7 cellular contexts compared by ENCODE assay signal in the genomic region with DNA sequence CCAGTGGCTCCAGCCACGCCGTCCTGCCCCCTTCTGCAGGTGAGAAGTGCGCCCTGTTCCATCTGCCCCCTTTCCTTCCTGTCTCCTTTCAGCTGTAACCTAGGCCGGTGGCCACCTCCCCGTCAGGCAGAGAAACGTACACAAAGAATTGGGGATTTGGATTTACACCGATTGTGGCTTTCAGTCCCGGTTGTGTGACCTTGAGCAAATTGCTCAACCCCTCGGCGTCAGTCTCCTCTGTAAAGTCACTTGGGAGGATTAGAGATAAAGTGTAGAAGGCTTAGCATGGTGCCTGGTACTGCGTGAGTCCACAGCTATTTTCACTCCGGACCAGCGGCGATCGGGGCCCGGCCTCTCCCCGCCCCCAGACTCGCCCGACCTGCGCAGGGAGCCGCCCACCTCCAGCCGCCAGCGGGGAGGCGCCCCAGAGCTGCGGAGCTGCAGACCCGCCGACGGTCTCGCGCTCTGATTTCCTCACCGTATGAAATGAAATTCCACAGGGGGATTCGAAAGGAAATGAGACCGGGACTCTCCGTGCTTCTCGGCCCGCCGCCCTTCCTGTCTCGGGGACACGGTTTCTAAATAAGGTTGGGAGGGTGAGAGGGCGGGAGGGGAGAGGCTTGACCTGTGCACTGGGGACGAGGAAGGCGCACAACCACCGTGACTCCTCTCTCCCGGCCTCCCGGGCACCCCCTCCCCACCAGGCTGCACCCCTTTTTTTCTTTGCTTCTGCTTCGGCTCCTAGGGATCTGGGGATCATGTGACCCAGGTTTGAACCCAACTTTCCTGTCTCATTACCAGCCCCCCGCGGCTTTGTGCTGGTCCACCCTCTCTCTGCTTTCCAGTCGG. TPM values are rescaled to one million over a fixed set of nuclear protein-coding genes. Genes with fewer than 3 reads are reported as not detected.
DNase-seq lines count a peak whose midpoint lies in the region; ATAC-seq, FAIRE-seq and TF ChIP-seq lines count a peak whose summit lies in the region.

No MANE protein-coding gene starts in this region.

- H3K36me3 ChIP-seq in GM06990 (ENCODE audit: control insufficient read depth, insufficient read depth, low read length), result no peaks in the 10 kb centered on the region
- H3K36me3 ChIP-seq in PC-9 (ENCODE audit: low read depth), result no peaks in the 10 kb centered on the region
- no peaks in the 10 kb centered on the region for H3K36me3 ChIP-seq in GM12878 (ENCODE audit: control insufficient read depth in 2 of 2, insufficient read depth in 2 of 2, low read length in 1 of 2)
- H3K36me3 ChIP-seq in hepatocyte (replicated peaks; ENCODE audit: insufficient read depth, low read depth), result no peaks in the 10 kb centered on the region

- no peak for TF ChIP-seq EP300 in GM12878 (IDR thresholded peaks at IDR 0.05; ENCODE audit: borderline replicate concordance in 1 of 2, control insufficient read depth in 1 of 2, low read depth in 2 of 2, low read length in 2 of 2)

- TSS peak; percentile 27 for BruUV-seq in PC-9 (replicated peaks; lab: Mats Ljungman, UMichigan)
- BruUV-seq in GM12878 (replicated peaks; lab: Mats Ljungman, UMichigan), result no TSS peak

- H4K20me1 ChIP-seq in PC-9 (ENCODE audit: insufficient read depth) (no peaks in the 10 kb centered on the region), GM12878 (ENCODE audit: control insufficient read depth, insufficient read depth) (no peaks in the 10 kb centered on the region), hepatocyte (ENCODE audit: insufficient read depth, poor library complexity, severe bottlenecking) (peaks cover 5% of the 10 kb centered on the region)

- H3K4me3 ChIP-seq in GM06990 (replicated peaks; ENCODE audit: low read depth, low read length) (peak overlapping the region; percentile 67), PC-9 (peak overlapping the region; percentile 64), GM12878 (peak overlapping the region; percentile 98), hepatocyte (peak overlapping the region; percentile 45)

- H3K9me2 ChIP-seq in PC-9 (ENCODE audit: insufficient read depth) (no peaks in the 10 kb centered on the region), hepatocyte (replicated peaks; ENCODE audit: insufficient read depth) (no peaks in the 10 kb centered on the region)

- DNase-seq in GM06990 (ENCODE audit: extremely low read depth, insufficient read length), result peak; percentile 61
- peak; percentile 64 for DNase-seq in HS-27A (ENCODE audit: low read depth)
- peak; percentile 77 to 88 for DNase-seq in PC-9
- peak; percentile 5 for DNase-seq in GM12878 (ENCODE audit: low read depth, low spot score)
- peak; percentile 93 for DNase-seq in hepatocyte (ENCODE audit: low spot score)
- peak; percentile 43 for DNase-seq in putamen (ENCODE audit: low spot score)

- H3K27me3 ChIP-seq in GM06990 (replicated peaks; ENCODE audit: control insufficient read depth, insufficient read depth, low read length) (no peaks in the 10 kb centered on the region; the same call in none of the 2 replicates), PC-9 (ENCODE audit: insufficient read depth, low read depth) (no peaks in the 10 kb centered on the region), GM12878 (replicated peaks in 1 of 2; ENCODE audit: control insufficient read depth in 2 of 2, insufficient read depth in 2 of 2, low read length in 1 of 2) (peaks cover 3 to 9% of the 10 kb centered on the region in 2 experiments; a peak in 2 of 4 replicates), hepatocyte (no peaks in the 10 kb centered on the region)

- TF ChIP-seq CTCF in GM06990 (IDR thresholded peaks at IDR 0.05; ENCODE audit: insufficient read depth, low read length, poor library complexity, severe bottlenecking) (peak; percentile 14), PC-9 (conservative IDR thresholded peaks at IDR 0.05) (peak; percentile 54; the same call in 1 of the 2 replicates), GM12878 (IDR thresholded peaks at IDR 0.05 in 2 of 3, conservative IDR thresholded peaks at IDR 0.05 in 1 of 3; ENCODE audit: control insufficient read depth in 2 of 3, extremely low read depth in 1 of 3, insufficient read depth in 1 of 3, low read depth in 3 of 3, low read length in 3 of 3) (peak in 1 of 3 experiments; percentile 16; a peak in 1 of 6 replicates), hepatocyte (IDR thresholded peaks at IDR 0.05; ENCODE audit: poor library complexity) (peak; percentile 33)

- POLR2A ChIA-PET in PC-9 (lab: Charles Lee; ENCODE audit: unreplicated experiment), result interaction anchor here (0.6 to 0.7 kb wide), 6 partner anchors 17 to 887 kb away, joined by 3 to 4 read pairs (median 3); no protein-coding TSS in a partner anchor
- POLR2A ChIA-PET in GM12878 (lab: Charles Lee), result no interaction called here

- peak; percentile 59 for ATAC-seq in GM21526 (IDR thresholded peaks at IDR 0.05; ENCODE audit: low FRiP score, unreplicated experiment)
- ATAC-seq in GM12878, result peak; percentile 80

- FAIRE-seq in GM12878 (lab: Jason Lieb, UNC), result no peak

- 3% methylated on average over 48 of the region's 49 CpGs for WGBS in GM12878 (ENCODE audit: insufficient coverage, insufficient replicate concordance, low lambda C conversion rate, missing lambda C conversion rate)
- WGBS in hepatocyte (ENCODE audit: low lambda C conversion rate, missing lambda C conversion rate), result under 1% methylated on average over 40 of the region's 49 CpGs

- in situ Hi-C loops in GM12878 (cut with MboI), result no loop called here

- H3K9ac ChIP-seq in GM12878 (ENCODE audit: control insufficient read depth, insufficient read depth, low read length), result no peak overlapping the region; the same call in 1 of the 2 replicates

- TF ChIP-seq POLR2A in GM12878 (IDR thresholded peaks at IDR 0.05; ENCODE audit: low read depth, low read length), result no peak

- intact Hi-C loops in PC-9 (cut with micrococcal nuclease; ENCODE audit: unreplicated experiment), result loop anchor here (2.0 to 5.0 kb wide), 2 partner anchors 81 to 336 kb away; a partner anchor contains a TSS
- intact Hi-C loops in GM12878 (cut with micrococcal nuclease; ENCODE audit: unreplicated experiment), result no loop called here

- H3K9me3 ChIP-seq in PC-9 (ENCODE audit: insufficient read depth, low read depth) (no peaks in the 10 kb centered on the region), GM12878 (replicated peaks; ENCODE audit: control insufficient read depth, insufficient read depth, low read length) (no peaks in the 10 kb centered on the region), hepatocyte (ENCODE audit: low read depth) (no peaks in the 10 kb centered on the region)

- peak overlapping the region; percentile 81 for H3K4me2 ChIP-seq in PC-9
- H3K4me2 ChIP-seq in GM12878 (ENCODE audit: control insufficient read depth, insufficient read depth), result peak overlapping the region; percentile 88
- H3K4me2 ChIP-seq in hepatocyte, result peak overlapping the region; percentile 74

- H3K4me1 ChIP-seq in PC-9 (replicated peaks; ENCODE audit: insufficient read depth) (peaks cover 16% of the 10 kb centered on the region), GM12878 (ENCODE audit: control insufficient read depth, insufficient read depth, low read length) (no peaks in the 10 kb centered on the region; the same call in 1 of the 2 replicates), hepatocyte (ENCODE audit: insufficient read depth) (peaks cover 35% of the 10 kb centered on the region)

- RAD21 ChIA-PET in GM12878 (lab: Charles Lee; ENCODE audit: unreplicated experiment), result interaction anchor here (0.6 to 1.5 kb wide), 2 partner anchors 17 to 155 kb away, joined by 3 to 5 read pairs; no protein-coding TSS in a partner anchor

- H3K79me2 ChIP-seq in PC-9 (ENCODE audit: low read depth) (no peaks in the 10 kb centered on the region), GM12878 (ENCODE audit: control insufficient read depth, insufficient read depth, low read length) (no peaks in the 10 kb centered on the region), hepatocyte (peaks cover 31% of the 10 kb centered on the region)

- SMC1A ChIA-PET in GM12878 (lab: Charles Lee; ENCODE audit: uncharacterized antibody, unreplicated experiment), result interaction anchor here (0.6 to 1.1 kb wide), 2 partner anchors 370 to 466 kb away, joined by 3 read pairs; no protein-coding TSS in a partner anchor

- TF ChIP-seq RAD21 in GM12878 (IDR thresholded peaks at IDR 0.05; ENCODE audit: insufficient read depth, low read depth, low read length), result no peak

- H2AFZ ChIP-seq in PC-9 (peak overlapping the region; percentile 98), GM12878 (ENCODE audit: control insufficient read depth, low read depth, low read length) (peak overlapping the region; percentile 73), hepatocyte (peak overlapping the region; percentile 55)

- H3K27ac ChIP-seq in PC-9 (peak overlapping the region; percentile 56), GM12878 (ENCODE audit: control insufficient read depth, insufficient read depth) (no peak overlapping the region), hepatocyte (peak overlapping the region; percentile 95)

- H3F3A ChIP-seq in PC-9 (ENCODE audit: insufficient read depth, low read depth), result peaks cover 20% of the 10 kb centered on the region; the same call in 1 of the 2 replicates

- CTCF ChIA-PET in PC-9 (lab: Charles Lee), result interaction anchor here (1.3 kb wide), 1 partner anchor 344 kb away, joined by 3 read pairs; no protein-coding TSS in a partner anchor
- CTCF ChIA-PET in GM12878 (lab: Yijun Ruan, JAX), result interaction anchor here (0.6 to 1.3 kb wide), 3 partner anchors 17 to 334 kb away, joined by 3 to 4 read pairs (median 3); no protein-coding TSS in a partner anchor

TF ChIP-seq in GM12878, 131 proteins besides CTCF, POLR2A, EP300 and RAD21 (continues in another document):
- TF ChIP-seq EED (IDR thresholded peaks at IDR 0.05; ENCODE audit: low read depth), result peak; percentile 26; the same call in 1 of the 2 replicates

RNA-seq across cellular contexts. Expression of a gene that starts 0.7 kb away (rescaled TPM):
- total RNA-seq in PC-9 (2021) (2.6 TPM in 2 replicates), GM12878 (2014; rRNA removed) (under 0.01 TPM in 1 of 2 replicates, not detected in the other), GM12878 (2014; rRNA removed; fragmentation: Illumina TruSeq; extraction: Trizol) (under 0.01 TPM in 1 of 2 replicates, not detected in the other), GM12878 (2021) (0.05 and 0.13 TPM in 2 replicates), hepatocyte (17.6 and 18.9 TPM in 2 replicates)
- 0.04 and 0.22 TPM in 2 replicates for total RNA-seq in GM12878 (2013; cell fraction: nucleolus; rRNA removed)
- polyA plus RNA-seq in GM12878 (2011; ENCODE audit: low read depth), result not detected
- polyA plus RNA-seq in GM12878 (2011; rRNA removed) (0.01 TPM in 2 replicates), GM12878 (2014; fragmentation: Illumina TruSeq; extraction: Trizol) (not detected in 2 replicates), GM12878 (2014; fragmentation: Nextera tagmentation; extraction: Ambion mirVana) (not detected), GM12878 (2014; rRNA removed) (0.01 TPM in 1 of 2 replicates, not detected in the other), GM12878 (2016; fragmentation: Nextera tagmentation; extraction: Ambion mirVana) (not detected), hepatocyte (6.8 and 7.7 TPM in 2 replicates)
- 0.03 TPM in 2 replicates for polyA plus RNA-seq in GM12878 (2011; cell fraction: cytosol; rRNA removed)
- 0.01 and 0.03 TPM in 2 replicates for polyA plus RNA-seq in GM12878 (2011; cell fraction: nucleus; rRNA removed)
- not detected in 2 replicates for polyA plus RNA-seq in GM12878 (2012)
- polyA minus RNA-seq in GM12878 (2011; rRNA and poly(A)+ RNA removed), result 0.05 and 0.07 TPM in 2 replicates
- 0.13 and 0.31 TPM in 2 replicates for polyA minus RNA-seq in GM12878 (2011; cell fraction: cytosol; rRNA and poly(A)+ RNA removed)
- under 0.01 and 0.10 TPM in 2 replicates for polyA minus RNA-seq in GM12878 (2011; cell fraction: nucleus; rRNA and poly(A)+ RNA removed)

Comparison
In these comparisons a context has a peak if more than half of its experiments do, and no peak if none do; other contexts are left out.
1. DNase-seq: peak in every context shown above with its lines; median percentile 93 in hepatocyte; 82 in PC-9; 64 in HS-27A; 61 in GM06990; 43 in putamen; 5 in GM12878.
2. H3K4me3 ChIP-seq: peak in every context shown above with its lines; median percentile 98 in GM12878; 67 in GM06990; 64 in PC-9; 45 in hepatocyte.